ENCODE assay signal across 25 cellular contexts in the genomic region with DNA sequence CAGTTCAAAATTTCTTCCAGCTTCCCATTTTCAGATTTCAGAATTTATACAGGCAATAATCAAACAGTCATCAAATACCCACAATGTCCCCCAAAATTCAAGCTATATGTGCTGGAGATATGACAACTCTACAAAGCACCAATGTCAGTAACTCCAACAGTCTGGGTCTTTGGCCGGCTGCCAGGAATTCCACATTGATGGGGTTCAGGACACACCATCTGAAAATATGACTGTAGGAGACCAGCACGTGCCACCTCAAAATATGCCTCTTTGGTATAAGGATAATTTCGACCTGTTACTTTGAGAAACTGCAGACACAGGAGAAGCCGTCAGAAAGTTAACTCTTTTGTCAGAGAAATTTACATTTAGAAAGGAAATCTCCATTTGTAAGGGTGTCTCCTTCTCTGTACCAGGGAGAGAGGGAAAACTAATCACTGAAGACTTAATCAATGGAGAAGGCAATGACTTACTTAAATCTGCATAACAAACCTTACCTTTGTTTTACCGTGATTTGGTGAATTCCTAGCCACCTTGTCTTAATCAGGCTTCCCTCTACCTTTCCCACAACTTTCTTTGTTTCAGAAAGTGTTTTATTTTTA.
"Had no signal": no experiment of that assay in that cellular context is flagged by ENCODE, and none has a peak within 500 bp of the region (broad histone marks: within the 10 kb centered on the region; RNA-seq: fewer than 3 reads in every experiment).

No MANE protein-coding gene starts in this region.

- H3K4me3 Mint-ChIP-seq: activated naive CD4-positive, alpha-beta T cell treated with anti-CD3 and anti-CD28 coated beads, Interleukin-2, amount 50 U/mL, for 24 hours; naive B cell; stimulated activated naive CD8-positive, alpha-beta T cell treated with anti-CD3 and anti-CD28 coated beads, Interleukin-15, amount 100 ng/mL, for 72 hours; T-cell had no signal

- H3K4me1 Mint-ChIP-seq: activated naive CD4-positive, alpha-beta T cell treated with anti-CD3 and anti-CD28 coated beads, Interleukin-2, amount 50 U/mL, for 24 hours; stimulated activated naive CD8-positive, alpha-beta T cell treated with anti-CD3 and anti-CD28 coated beads, Interleukin-15, amount 100 ng/mL, for 72 hours; T-cell had no signal

- H3K4me3 ChIP-seq: adrenal gland, breast epithelium, gastrocnemius medialis, heart right ventricle, left lung, pancreas, smooth muscle cell, suprapubic skin, transverse colon, uterus had no signal

- H3K4me1 ChIP-seq: adrenal gland, breast epithelium, gastrocnemius medialis, heart right ventricle, left lung, pancreas, suprapubic skin, transverse colon, uterus had no signal

- H3K36me3 Mint-ChIP-seq: activated naive CD4-positive, alpha-beta T cell treated with anti-CD3 and anti-CD28 coated beads, Interleukin-2, amount 50 U/mL, for 24 hours; T-cell had no signal

- ATAC-seq: esophagus mucosa; gastrocnemius medialis; heart right ventricle; left lung; pancreas; sciatic nerve; stimulated activated naive CD8-positive, alpha-beta T cell treated with anti-CD3 and anti-CD28 coated beads, Interleukin-15, amount 100 ng/mL, for 72 hours; T-cell had no signal

- H3K27ac Mint-ChIP-seq: activated naive CD4-positive, alpha-beta T cell treated with anti-CD3 and anti-CD28 coated beads, Interleukin-2, amount 50 U/mL, for 24 hours; naive B cell; stimulated activated naive CD8-positive, alpha-beta T cell treated with anti-CD3 and anti-CD28 coated beads, Interleukin-15, amount 100 ng/mL, for 72 hours; T-cell had no signal

- DNase-seq: activated CD4-positive, alpha-beta T cell treated with anti-CD3 and anti-CD28 coated beads, Interleukin-2, amount 50 U/mL, for 1 hour; activated CD4-positive, CD25-positive, alpha-beta regulatory T cell treated with anti-CD3 and anti-CD28 coated beads, Interleukin-2, amount 50 U/mL, for 72 hours; activated CD8-positive, alpha-beta memory T cell treated with anti-CD3 and anti-CD28 coated beads for 24 hours; activated CD8-positive, alpha-beta memory T cell treated with anti-CD3 and anti-CD28 coated beads, Interleukin-2, amount 50 U/mL, for 48 hours; activated effector memory CD4-positive, alpha-beta T cell treated with Interleukin-2 at 50 U/mL for 16 hours; activated T-cell treated with anti-CD3 and anti-CD28 coated beads, Interleukin-2, amount 50 U/mL, for 48 hours; adrenal gland; cortex of kidney; gastrocnemius medialis; heart right ventricle; left lung; naive B cell; stimulated activated CD4-positive, alpha-beta T cell treated with anti-CD3 and anti-CD28 coated beads, Interleukin-4, amount 100 ng/mL, for 1 hour; stimulated activated naive CD8-positive, alpha-beta T cell treated with anti-CD3 and anti-CD28 coated beads, Interleukin-15, amount 100 ng/mL, for 72 hours; T-cell; T1000; transverse colon had no signal

- H3K27ac ChIP-seq: adrenal gland, breast epithelium, gastrocnemius medialis, heart right ventricle, left lung, pancreas, suprapubic skin, transverse colon, uterus had no signal

- H3K36me3 ChIP-seq: adrenal gland, breast epithelium, gastrocnemius medialis, heart right ventricle, left lung, pancreas, suprapubic skin, transverse colon had no signal

- H3K9me3 ChIP-seq: gastrocnemius medialis, pancreas, transverse colon, uterus had no signal

- H3K27me3 ChIP-seq: adrenal gland, breast epithelium, gastrocnemius medialis, heart right ventricle, left lung, pancreas, suprapubic skin, transverse colon, uterus had no signal

- H3K27me3 Mint-ChIP-seq: stimulated activated naive CD8-positive, alpha-beta T cell treated with anti-CD3 and anti-CD28 coated beads, Interleukin-15, amount 100 ng/mL, for 72 hours had no signal
